In the genomic region with DNA sequence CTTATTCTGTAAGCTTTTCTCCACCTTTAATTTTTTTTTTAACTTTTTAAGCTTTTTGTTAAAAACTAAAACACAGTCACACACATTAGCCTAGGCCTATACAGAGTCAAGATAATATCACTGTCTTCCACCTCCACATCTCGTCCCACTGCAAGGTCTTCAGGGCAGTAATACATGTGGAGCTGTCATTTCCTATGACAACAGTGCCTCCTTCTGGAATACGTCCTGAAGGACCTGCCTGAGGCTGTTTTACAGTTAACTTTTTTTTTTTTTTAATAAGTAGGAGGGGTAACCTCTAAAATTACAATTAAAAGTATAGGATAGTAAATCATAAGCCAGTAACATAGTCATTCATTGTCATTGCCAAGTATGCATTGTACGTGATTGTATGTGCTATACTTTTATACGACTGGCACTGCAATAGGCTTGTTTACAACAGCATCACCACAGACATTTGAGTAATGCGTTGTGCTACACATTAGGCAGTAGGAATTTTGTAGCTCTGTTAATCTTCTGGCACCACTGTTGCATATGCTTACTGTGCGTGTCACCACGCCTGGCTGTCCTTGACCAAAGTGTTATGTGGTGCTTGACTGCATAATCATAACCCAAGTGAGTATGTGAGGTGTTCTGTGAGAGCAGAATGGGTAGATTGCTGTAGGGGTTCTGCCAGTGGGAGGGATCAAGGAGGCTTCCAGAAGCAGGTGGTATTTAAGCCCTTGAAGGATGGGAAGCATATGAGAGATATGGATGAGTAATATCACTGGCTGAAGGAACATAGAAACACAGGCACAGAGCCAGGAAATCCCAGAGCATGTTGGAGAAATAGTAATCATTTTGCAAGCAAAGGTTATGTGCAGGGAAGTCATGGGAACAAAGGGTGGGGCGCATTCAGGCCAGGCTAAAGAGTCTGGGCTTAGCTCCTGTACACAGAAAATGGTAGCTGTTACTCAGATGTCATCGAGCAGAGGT, we compare ENCODE assay signal across 8 cellular contexts. TPM values are rescaled to one million over a fixed set of nuclear protein-coding genes. Genes with fewer than 3 reads are reported as not detected.
A peak's percentile ranks its signal among the peaks of the same experiment; 100 is the strongest.
DNase-seq lines count a peak whose midpoint lies in the region; ATAC-seq, FAIRE-seq and TF ChIP-seq lines count a peak whose summit lies in the region.

No MANE protein-coding gene starts in this region.

- TF ChIP-seq RAD21 in GM12878 (IDR thresholded peaks at IDR 0.05; ENCODE audit: insufficient read depth, low read depth, low read length) = peak; percentile 55

- H3K9me3 ChIP-seq in MG63 (no peaks in the 10 kb centered on the region), GM12878 (replicated peaks; ENCODE audit: control insufficient read depth, insufficient read depth, low read length) (no peaks in the 10 kb centered on the region), lower lobe of right lung (no peaks in the 10 kb centered on the region)

- TF ChIP-seq POLR2A in GM12878 (IDR thresholded peaks at IDR 0.05; ENCODE audit: low read depth, low read length) = no peak

- TF ChIP-seq EP300 in GM12878 (IDR thresholded peaks at IDR 0.05; ENCODE audit: borderline replicate concordance in 1 of 2, control insufficient read depth in 1 of 2, low read depth in 2 of 2, low read length in 2 of 2) = no peak

- peaks cover 37% of the 10 kb centered on the region for H3K36me3 ChIP-seq in MG63
- peaks cover 9 to 15% of the 10 kb centered on the region in 2 experiments; a peak in 3 of 4 replicates for H3K36me3 ChIP-seq in GM12878 (ENCODE audit: control insufficient read depth in 2 of 2, insufficient read depth in 2 of 2, low read length in 1 of 2)
- H3K36me3 ChIP-seq in lower lobe of right lung = peaks cover 33% of the 10 kb centered on the region

- H3K4me3 ChIP-seq in MG63 (no peak overlapping the region), GM12878 (no peak overlapping the region), lower lobe of right lung (no peak overlapping the region)

- no peaks in the 10 kb centered on the region for H4K20me1 ChIP-seq in GM12878 (ENCODE audit: control insufficient read depth, insufficient read depth)

- intact Hi-C loops in GM12878 (cut with micrococcal nuclease; ENCODE audit: unreplicated experiment) = no loop called here
- intact Hi-C loops in lower lobe of right lung (cut with DNase I) = no loop called here

- CTCF ChIA-PET in GM12878 (lab: Yijun Ruan, JAX) = interaction anchor here (0.7 to 3.7 kb wide), 13 partner anchors 9 to 218 kb away, joined by 3 to 22 read pairs (median 4); a partner anchor contains a TSS

- TF ChIP-seq CTCF in GM12878 (IDR thresholded peaks at IDR 0.05 in 2 of 3, conservative IDR thresholded peaks at IDR 0.05 in 1 of 3; ENCODE audit: control insufficient read depth in 2 of 3, extremely low read depth in 1 of 3, insufficient read depth in 1 of 3, low read depth in 3 of 3, low read length in 3 of 3) (peak; percentile 18 to 29 (median 26); a peak in 4 of 6 replicates), lower lobe of right lung (IDR thresholded peaks at IDR 0.05) (peak; percentile 36)

- no peak overlapping the region for H3K27ac ChIP-seq in GM12878 (ENCODE audit: control insufficient read depth, insufficient read depth)
- H3K27ac ChIP-seq in lower lobe of right lung = no peak overlapping the region

- H3K79me2 ChIP-seq in GM12878 (ENCODE audit: control insufficient read depth, insufficient read depth, low read length) = peaks cover 9% of the 10 kb centered on the region

- H3K4me1 ChIP-seq in GM12878 (ENCODE audit: control insufficient read depth, insufficient read depth, low read length) (peaks cover 4% of the 10 kb centered on the region; the same call in 1 of the 2 replicates), lower lobe of right lung (peaks cover 11% of the 10 kb centered on the region)

- POLR2A ChIA-PET in GM12878 (lab: Charles Lee) = no interaction called here

- RAD21 ChIA-PET in GM12878 (lab: Charles Lee; ENCODE audit: unreplicated experiment) = interaction anchor here (1.2 to 1.3 kb wide), 2 partner anchors 112 to 217 kb away, joined by 5 to 6 read pairs; no protein-coding TSS in a partner anchor

- peak; percentile 0 for DNase-seq in DMS153 treated with DMSO at 0.1 percent for 48 hours (lab: John Stamatoyannopoulos, UW; ENCODE audit: unreplicated experiment)
- DNase-seq in DMS153 (lab: John Stamatoyannopoulos, UW) = no peak
- peak; percentile 80 for DNase-seq in MG63
- no peak for DNase-seq in GM12878 (ENCODE audit: low read depth, low spot score)
- DNase-seq in lower lobe of right lung = no peak
- no peak for DNase-seq in NCI-H1092 (lab: John Stamatoyannopoulos, UW)
- no peak for DNase-seq in globus pallidus (ENCODE audit: low spot score)

- no peak overlapping the region for H2AFZ ChIP-seq in GM12878 (ENCODE audit: control insufficient read depth, low read depth, low read length)

- FAIRE-seq in GM12878 (lab: Jason Lieb, UNC) = no peak

- no TSS peak for BruUV-seq in GM12878 (replicated peaks; lab: Mats Ljungman, UMichigan)

- WGBS in GM12878 (ENCODE audit: insufficient coverage, insufficient replicate concordance, low lambda C conversion rate, missing lambda C conversion rate) = 91% methylated on average over 9 of the region's 9 CpGs

- no peak overlapping the region for H3K4me2 ChIP-seq in GM12878 (ENCODE audit: control insufficient read depth, insufficient read depth)

- ATAC-seq in GM12878 = peak; percentile 42; the same call in 2 of the 3 replicates
- ATAC-seq in lower lobe of right lung = peak in 1 of 2 donors; percentile 28
- ATAC-seq in HG02759 (IDR thresholded peaks at IDR 0.05; ENCODE audit: unreplicated experiment) = no peak

- SMC1A ChIA-PET in GM12878 (lab: Charles Lee; ENCODE audit: uncharacterized antibody, unreplicated experiment) = interaction anchor here (0.6 to 3.1 kb wide), 7 partner anchors 9 to 139 kb away, joined by 3 to 12 read pairs (median 5); no protein-coding TSS in a partner anchor

- in situ Hi-C loops in GM12878 (cut with MboI) = no loop called here

- H3K27me3 ChIP-seq in MG63 (no peaks in the 10 kb centered on the region), GM12878 (replicated peaks in 1 of 2; ENCODE audit: control insufficient read depth in 2 of 2, insufficient read depth in 2 of 2, low read length in 1 of 2) (no peaks in the 10 kb centered on the region), lower lobe of right lung (ENCODE audit: low read depth) (no peaks in the 10 kb centered on the region)

- no peak overlapping the region for H3K9ac ChIP-seq in GM12878 (ENCODE audit: control insufficient read depth, insufficient read depth, low read length)

TF ChIP-seq in GM12878, 131 proteins besides CTCF, POLR2A, EP300 and RAD21:
- TF ChIP-seq TCF7 (IDR thresholded peaks at IDR 0.05; ENCODE audit: borderline replicate concordance) = no peak
- TF ChIP-seq MTA3 (IDR thresholded peaks at IDR 0.05; ENCODE audit: borderline replicate concordance, low read length) = no peak
- TF ChIP-seq, protein P1, sequence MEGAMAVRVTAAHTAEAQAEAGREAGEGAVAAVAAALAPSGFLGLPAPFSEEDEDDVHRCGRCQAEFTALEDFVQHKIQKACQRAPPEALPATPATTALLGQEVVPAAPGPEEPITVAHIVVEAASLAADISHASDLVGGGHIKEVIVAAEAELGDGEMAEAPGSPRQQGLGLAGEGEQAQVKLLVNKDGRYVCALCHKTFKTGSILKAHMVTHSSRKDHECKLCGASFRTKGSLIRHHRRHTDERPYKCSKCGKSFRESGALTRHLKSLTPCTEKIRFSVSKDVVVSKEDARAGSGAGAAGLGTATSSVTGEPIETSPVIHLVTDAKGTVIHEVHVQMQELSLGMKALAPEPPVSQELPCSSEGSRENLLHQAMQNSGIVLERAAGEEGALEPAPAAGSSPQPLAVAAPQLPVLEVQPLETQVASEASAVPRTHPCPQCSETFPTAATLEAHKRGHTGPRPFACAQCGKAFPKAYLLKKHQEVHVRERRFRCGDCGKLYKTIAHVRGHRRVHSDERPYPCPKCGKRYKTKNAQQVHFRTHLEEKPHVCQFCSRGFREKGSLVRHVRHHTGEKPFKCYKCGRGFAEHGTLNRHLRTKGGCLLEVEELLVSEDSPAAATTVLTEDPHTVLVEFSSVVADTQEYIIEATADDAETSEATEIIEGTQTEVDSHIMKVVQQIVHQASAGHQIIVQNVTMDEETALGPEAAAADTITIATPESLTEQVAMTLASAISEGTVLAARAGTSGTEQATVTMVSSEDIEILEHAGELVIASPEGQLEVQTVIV (IDR thresholded peaks at IDR 0.05; ENCODE audit: borderline replicate concordance, partially characterized antibody) = no peak

RNA-seq across cellular contexts. Expression of a gene that starts 18.3 kb away (rescaled TPM):
- total RNA-seq in MG63 (2014; rRNA removed; shearing (Covaris generic); ENCODE audit: low replicate concordance) = 51.6 and 74.1 TPM in 2 replicates
- total RNA-seq in GM12878 (2013; cell fraction: nucleolus; rRNA removed) = 111 TPM in 2 replicates
- total RNA-seq in GM12878 (2014; rRNA removed) (39.1 and 44.7 TPM in 2 replicates), GM12878 (2014; rRNA removed; fragmentation: Illumina TruSeq; extraction: Trizol) (32.8 and 34.8 TPM in 2 replicates), GM12878 (2021) (46.8 and 50.0 TPM in 2 replicates), lower lobe of right lung (20.4 TPM)
- polyA plus RNA-seq in GM12878 (2011; ENCODE audit: low read depth) = 26.0 TPM
- polyA plus RNA-seq in GM12878 (2011; rRNA removed) (72.6 and 91.4 TPM in 2 replicates), GM12878 (2014; fragmentation: Illumina TruSeq; extraction: Trizol) (41.8 and 48.7 TPM in 2 replicates), GM12878 (2014; fragmentation: Nextera tagmentation; extraction: Ambion mirVana) (10 to 100 TPM; 15.2 to 19.1 TPM), GM12878 (2014; rRNA removed) (38.0 and 43.8 TPM in 2 replicates), GM12878 (2016; fragmentation: Nextera tagmentation; extraction: Ambion mirVana) (100 to 1,000 TPM in 1 of 2 experiments, 10 to 100 TPM in 1; 92.9 to 110 TPM)
- 39.7 and 54.9 TPM in 2 replicates for polyA plus RNA-seq in GM12878 (2011; cell fraction: cytosol; rRNA removed)
- 48.6 and 55.9 TPM in 2 replicates for polyA plus RNA-seq in GM12878 (2011; cell fraction: nucleus; rRNA removed)
- polyA plus RNA-seq in GM12878 (2012) = 17.4 and 30.4 TPM in 2 replicates
- polyA minus RNA-seq in GM12878 (2011; rRNA and poly(A)+ RNA removed) = 48.4 and 54.1 TPM in 2 replicates
- polyA minus RNA-seq in GM12878 (2011; cell fraction: cytosol; rRNA and poly(A)+ RNA removed) = 17.4 and 33.4 TPM in 2 replicates
- polyA minus RNA-seq in GM12878 (2011; cell fraction: nucleus; rRNA and poly(A)+ RNA removed) = 25.0 and 42.4 TPM in 2 replicates

Comparison
In these comparisons a context has a peak if more than half of its experiments do, and no peak if none do; other contexts are left out.
1. DNase-seq: peak in DMS153 treated with DMSO at 0.1 percent for 48 hours (single experiment) and MG63 (single experiment); none in DMS153 (single experiment), GM12878 (single experiment), lower lobe of right lung (single experiment), NCI-H1092 (single experiment) and globus pallidus (single experiment).